In genomic region chr1:200226268-200226968, GRCh38 we compare ENCODE assay signal across 11 cellular contexts.
DNase-seq lines count a peak whose midpoint lies in the region; ATAC-seq and TF ChIP-seq lines count a peak whose summit lies in the region.
"Had no signal": no experiment of that assay in that cellular context is flagged by ENCODE, and none has a peak within 500 bp of the region (broad histone marks: within the 10 kb centered on the region; RNA-seq: fewer than 3 reads in every experiment).

No MANE protein-coding gene starts in this region.

- TF ChIP-seq CTCF in gastroesophageal sphincter (IDR thresholded peaks at IDR 0.05) = no peak

- peaks cover 17% of the 10 kb centered on the region for H3K4me1 Mint-ChIP-seq in T-helper 2 cell treated with Interferon-gamma antibody and Interleukin-4, amounts not matched to agents 5 μg/mL and 100 μg/mL, for 36 hours (ENCODE audit: low read depth)
- peaks cover 22 to 24% of the 10 kb centered on the region in 2 donors for H3K4me1 Mint-ChIP-seq in effector memory CD8-positive, alpha-beta T cell (ENCODE audit: low read depth in 2 of 2)

- H3K4me1 ChIP-seq in gastroesophageal sphincter = no peaks in the 10 kb centered on the region
- H3K4me1 ChIP-seq: parathyroid adenoma had no signal

- H3K27me3 ChIP-seq in H7 (ENCODE audit: control insufficient read depth, insufficient read depth, low read length) (no peaks in the 10 kb centered on the region), gastroesophageal sphincter (no peaks in the 10 kb centered on the region)

- DNase-seq in H7 (peak; percentile 28), midbrain (lab: John Stamatoyannopoulos, UW) (no peak)
- DNase-seq in T-helper 2 cell treated with Interferon-gamma antibody and Interleukin-4, amounts not matched to agents 5 μg/mL and 100 μg/mL, for 36 hours (ENCODE audit: low spot score) = peak; percentile 19
- no peak for DNase-seq in effector memory CD8-positive, alpha-beta T cell
- peak; percentile 16 to 28 for DNase-seq in stimulated activated CD4-positive, alpha-beta T cell treated with anti-CD3 and anti-CD28 coated beads, Interleukin-15, amount 100 ng/mL, for 48 hours (ENCODE audit: low read depth in 2 of 2)
- DNase-seq: amniotic stem cell, Karpas-422 had no signal

- H3K4me3 ChIP-seq in H7 (ENCODE audit: insufficient read depth, low read depth, low read length) (no peak overlapping the region), gastroesophageal sphincter (no peak overlapping the region)

- no peak overlapping the region for H3K27ac ChIP-seq in gastroesophageal sphincter
- H3K27ac ChIP-seq: parathyroid adenoma had no signal

- WGBS in gastroesophageal sphincter (ENCODE audit: low coverage in 1 of 2), 2 donors = 38 to 51% methylated on average over 10 of the region's 11 CpGs

- TF ChIP-seq EP300 in gastroesophageal sphincter (IDR thresholded peaks at IDR 0.05) = no peak

- peak overlapping the region; percentile 0 for H3K4me3 Mint-ChIP-seq in T-helper 2 cell treated with Interferon-gamma antibody and Interleukin-4, amounts not matched to agents 5 μg/mL and 100 μg/mL, for 36 hours
- peak overlapping the region; percentile 33 to 55 for H3K4me3 Mint-ChIP-seq in effector memory CD8-positive, alpha-beta T cell

- no peaks in the 10 kb centered on the region for H3K36me3 Mint-ChIP-seq in T-helper 2 cell treated with Interferon-gamma antibody and Interleukin-4, amounts not matched to agents 5 μg/mL and 100 μg/mL, for 36 hours (ENCODE audit: low read depth)
- no peaks in the 10 kb centered on the region for H3K36me3 Mint-ChIP-seq in effector memory CD8-positive, alpha-beta T cell (ENCODE audit: insufficient read depth)

- H3K9me3 ChIP-seq in gastroesophageal sphincter = no peaks in the 10 kb centered on the region

- peak; percentile 57 for ATAC-seq in effector memory CD8-positive, alpha-beta T cell (replicated peaks)
- ATAC-seq in gastroesophageal sphincter = no peak
- ATAC-seq in HG02970 (IDR thresholded peaks at IDR 0.05; ENCODE audit: low FRiP score, unreplicated experiment) = no peak
- no peak for ATAC-seq in HG03280 (IDR thresholded peaks at IDR 0.05; ENCODE audit: unreplicated experiment)

- no peaks in the 10 kb centered on the region for H3K9me3 Mint-ChIP-seq in T-helper 2 cell treated with Interferon-gamma antibody and Interleukin-4, amounts not matched to agents 5 μg/mL and 100 μg/mL, for 36 hours
- H3K9me3 Mint-ChIP-seq in effector memory CD8-positive, alpha-beta T cell = peaks cover 3 to 6% of the 10 kb centered on the region in 2 donors

- TF ChIP-seq POLR2A in gastroesophageal sphincter (IDR thresholded peaks at IDR 0.05) = no peak

- peaks cover 22% of the 10 kb centered on the region for H3K27me3 Mint-ChIP-seq in T-helper 2 cell treated with Interferon-gamma antibody and Interleukin-4, amounts not matched to agents 5 μg/mL and 100 μg/mL, for 36 hours (ENCODE audit: low read depth)
- peaks cover 0 to 40% of the 10 kb centered on the region in 2 donors for H3K27me3 Mint-ChIP-seq in effector memory CD8-positive, alpha-beta T cell

- H3K36me3 ChIP-seq in H7 (replicated peaks; ENCODE audit: control insufficient read depth, insufficient read depth, low read length) (no peaks in the 10 kb centered on the region), gastroesophageal sphincter (no peaks in the 10 kb centered on the region)

- H3K27ac Mint-ChIP-seq in T-helper 2 cell treated with Interferon-gamma antibody and Interleukin-4, amounts not matched to agents 5 μg/mL and 100 μg/mL, for 36 hours = no peak overlapping the region
- peak overlapping the region; percentile 30 to 45 for H3K27ac Mint-ChIP-seq in effector memory CD8-positive, alpha-beta T cell

Comparison
In these comparisons a context has a peak if more than half of its experiments do, and no peak if none do; other contexts are left out.
1. DNase-seq: peak in H7 (single experiment), T-helper 2 cell treated with Interferon-gamma antibody and Interleukin-4, amounts not matched to agents 5 μg/mL and 100 μg/mL, for 36 hours (single experiment) and stimulated activated CD4-positive, alpha-beta T cell treated with anti-CD3 and anti-CD28 coated beads, Interleukin-15, amount 100 ng/mL, for 48 hours (2 of 2); none in effector memory CD8-positive, alpha-beta T cell (0 of 3) and midbrain (single experiment).